Comparison of ENCODE assay signal across 8 cellular contexts in the genomic region with DNA sequence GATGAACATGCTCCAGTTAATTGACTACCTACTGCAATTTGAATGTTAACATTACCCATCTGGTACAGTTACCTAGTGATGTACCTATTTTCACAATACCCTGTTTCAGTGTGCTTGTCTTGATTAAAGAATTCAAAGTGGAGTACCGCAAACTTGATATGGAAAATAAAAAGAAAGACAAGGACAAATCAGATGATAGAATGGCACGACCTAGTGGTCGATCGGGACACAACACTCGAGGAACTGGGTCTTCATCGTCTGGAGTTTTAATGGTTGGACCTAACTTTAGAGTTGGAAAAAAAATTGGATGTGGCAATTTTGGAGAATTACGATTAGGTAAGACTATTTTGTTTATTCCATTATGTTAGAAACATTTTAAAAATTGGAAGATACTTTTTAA. TPM values are rescaled to one million over a fixed set of nuclear protein-coding genes. Genes with fewer than 3 reads are reported as not detected.
DNase-seq lines count a peak whose midpoint lies in the region; ATAC-seq and TF ChIP-seq lines count a peak whose summit lies in the region.

No MANE protein-coding gene starts in this region.

- CTCF ChIA-PET in activated naive CD4-positive, alpha-beta T cell treated with anti-CD3 and anti-CD28 coated beads, Interleukin-2, amount 10 ng/mL, durations not matched to agents 7 days and 5 days (lab: Charles Lee), result interaction anchor here (0.7 to 1.1 kb wide), 2 partner anchors 59 to 123 kb away, joined by 3 to 4 read pairs; no protein-coding TSS in a partner anchor

- H3K9me3 Mint-ChIP-seq in activated naive CD4-positive, alpha-beta T cell treated with anti-CD3 and anti-CD28 coated beads, Interleukin-2, amount 10 ng/mL, durations not matched to agents 7 days and 5 days, result no peaks in the 10 kb centered on the region

- WGBS in right lobe of liver (ENCODE audit: insufficient coverage, low coverage, low lambda C conversion rate, missing lambda C conversion rate), result 55% methylated on average over 7 of the region's 7 CpGs

- no peaks in the 10 kb centered on the region for H3K4me1 ChIP-seq in right lobe of liver

- H3K4me1 Mint-ChIP-seq in activated naive CD4-positive, alpha-beta T cell treated with anti-CD3 and anti-CD28 coated beads, Interleukin-2, amount 10 ng/mL, durations not matched to agents 7 days and 5 days, result peaks cover 33% of the 10 kb centered on the region

- no peak overlapping the region for H3K4me3 Mint-ChIP-seq in activated naive CD4-positive, alpha-beta T cell treated with anti-CD3 and anti-CD28 coated beads, Interleukin-2, amount 10 ng/mL, durations not matched to agents 7 days and 5 days

- H3K27me3 Mint-ChIP-seq in activated naive CD4-positive, alpha-beta T cell treated with anti-CD3 and anti-CD28 coated beads, Interleukin-2, amount 10 ng/mL, durations not matched to agents 7 days and 5 days, result no peaks in the 10 kb centered on the region

- ATAC-seq in right lobe of liver, result peak; percentile 67 to 87 (median 76)
- no peak for ATAC-seq in GM21619 (IDR thresholded peaks at IDR 0.05; ENCODE audit: unreplicated experiment)
- no peak for ATAC-seq in HG02981 (IDR thresholded peaks at IDR 0.05; ENCODE audit: unreplicated experiment)
- ATAC-seq in GM21515 (IDR thresholded peaks at IDR 0.05; ENCODE audit: unreplicated experiment), result no peak

- H3K36me3 Mint-ChIP-seq in activated naive CD4-positive, alpha-beta T cell treated with anti-CD3 and anti-CD28 coated beads, Interleukin-2, amount 10 ng/mL, durations not matched to agents 7 days and 5 days, result peaks cover 6% of the 10 kb centered on the region

- H3K27ac ChIP-seq in right lobe of liver, result no peak overlapping the region

- intact Hi-C loops in right lobe of liver (cut with DNase I), result no loop called here

- TF ChIP-seq CTCF in right lobe of liver (IDR thresholded peaks at IDR 0.05), result peak; percentile 53 to 63 (median 62)

- no peak overlapping the region for H3K27ac Mint-ChIP-seq in activated naive CD4-positive, alpha-beta T cell treated with anti-CD3 and anti-CD28 coated beads, Interleukin-2, amount 10 ng/mL, durations not matched to agents 7 days and 5 days

- no peak for TF ChIP-seq POLR2A in right lobe of liver (IDR thresholded peaks at IDR 0.05)

- H3K9me3 ChIP-seq in right lobe of liver, result no peaks in the 10 kb centered on the region

- no peaks in the 10 kb centered on the region for H3K36me3 ChIP-seq in right lobe of liver

- H3K4me3 ChIP-seq in right lobe of liver, result no peak overlapping the region

- H3K27me3 ChIP-seq in right lobe of liver, result no peaks in the 10 kb centered on the region

- DNase-seq in COLO829 (ENCODE audit: low spot score), result peak; percentile 0
- peak; percentile 7 to 36 for DNase-seq in Kasumi-1 (lab: John Stamatoyannopoulos, UW)
- DNase-seq in activated naive CD4-positive, alpha-beta T cell treated with anti-CD3 and anti-CD28 coated beads, Interleukin-2, amount 10 ng/mL, durations not matched to agents 7 days and 5 days, result peak; percentile 32
- no peak for DNase-seq in right lobe of liver
- DNase-seq in NCI-H446 treated with DMSO at 0.1 percent for 48 hours (lab: John Stamatoyannopoulos, UW), result no peak

RNA-seq across cellular contexts. Expression of gene CSNK1G3, which starts 33.5 kb away (rescaled TPM):
- 10 to 100 TPM; 17.4 to 25.6 (median 19.6) TPM for total RNA-seq in right lobe of liver

Comparison
In these comparisons a context has a peak if more than half of its experiments do, and no peak if none do; other contexts are left out.
1. DNase-seq: peak in COLO829 (single experiment), Kasumi-1 (2 of 2) and activated naive CD4-positive, alpha-beta T cell treated with anti-CD3 and anti-CD28 coated beads, Interleukin-2, amount 10 ng/mL, durations not matched to agents 7 days and 5 days (single experiment); none in right lobe of liver (0 of 3) and NCI-H446 treated with DMSO at 0.1 percent for 48 hours (single experiment).
2. ATAC-seq: peak in right lobe of liver (4 of 4); none in GM21619 (single experiment), HG02981 (single experiment) and GM21515 (single experiment).